Comparison of ENCODE assay signal across 20 cellular contexts in genomic region chr11:19367051-19367709, GRCh38.
DNase-seq lines count a peak whose midpoint lies in the region; ATAC-seq and TF ChIP-seq lines count a peak whose summit lies in the region.
"Had no signal": no experiment of that assay in that cellular context is flagged by ENCODE, and none has a peak within 500 bp of the region (broad histone marks: within the 10 kb centered on the region; RNA-seq: fewer than 3 reads in every experiment).

No MANE protein-coding gene starts in this region.

- no peak for TF ChIP-seq POLR2A in breast epithelium (IDR thresholded peaks at IDR 0.05)

- H3K9me3 ChIP-seq in breast epithelium (no peaks in the 10 kb centered on the region), mesenchymal stem cell (ENCODE audit: control insufficient read depth, low read length) (no peaks in the 10 kb centered on the region), left lung (no peaks in the 10 kb centered on the region)
- H3K9me3 ChIP-seq: Caco-2, heart right ventricle, sigmoid colon had no signal

- H3K4me1 Mint-ChIP-seq in MCF 10A (ENCODE audit: insufficient read depth, unreplicated experiment): peaks cover 27% of the 10 kb centered on the region
- H3K4me1 Mint-ChIP-seq in type B pancreatic cell (ENCODE audit: unreplicated experiment): peaks cover 35% of the 10 kb centered on the region
- H3K4me1 Mint-ChIP-seq: activated naive CD8-positive, alpha-beta T cell treated with anti-CD3 and anti-CD28 coated beads, Interleukin-2, amount 10 ng/mL, durations not matched to agents 7 days and 5 days; naive B cell had no signal

- H3K9ac ChIP-seq in mesenchymal stem cell (ENCODE audit: low read length): peak overlapping the region; percentile 12

- H3K23ac ChIP-seq in mesenchymal stem cell (ENCODE audit: low read length in 2 of 2): no peak overlapping the region

- H3K4me1 ChIP-seq in breast epithelium (no peaks in the 10 kb centered on the region), mesenchymal stem cell (ENCODE audit: control insufficient read depth, insufficient read depth, low read depth, low read length) (peaks cover 4% of the 10 kb centered on the region), left lung (peaks cover 0 to 5% of the 10 kb centered on the region in 2 donors)

- H3K4me3 ChIP-seq in breast epithelium: no peak overlapping the region
- H3K4me3 ChIP-seq in coronary artery: no peak overlapping the region
- H3K4me3 ChIP-seq in mesenchymal stem cell (ENCODE audit: insufficient read depth in 1 of 2, low read depth in 1 of 2, low read length in 2 of 2): no peak overlapping the region
- no peak overlapping the region for H3K4me3 ChIP-seq in left lung
- H3K4me3 ChIP-seq: dorsolateral prefrontal cortex, heart right ventricle, sigmoid colon had no signal

- H2BK12ac ChIP-seq in mesenchymal stem cell (ENCODE audit: low read length in 2 of 2): peak overlapping the region; percentile 12 to 92

- POLR2A ChIA-PET in MCF 10A (lab: Yijun Ruan, JAX) (interaction anchor here (1.3 kb wide), 1 partner anchor 11 kb away, joined by 4 read pairs; no protein-coding TSS in a partner anchor), HEK293T (lab: Yijun Ruan, JAX) (no interaction called here)

- H3K36me3 Mint-ChIP-seq in MCF 10A (ENCODE audit: insufficient read depth, unreplicated experiment) (no peaks in the 10 kb centered on the region), type B pancreatic cell (no peaks in the 10 kb centered on the region)
- H3K36me3 Mint-ChIP-seq: activated naive CD8-positive, alpha-beta T cell treated with anti-CD3 and anti-CD28 coated beads, Interleukin-2, amount 10 ng/mL, durations not matched to agents 7 days and 5 days; naive B cell had no signal

- 90% methylated on average over 2 of the region's 2 CpGs for WGBS in mesenchymal stem cell

- peak; percentile 33 for DNase-seq in MCF 10A (ENCODE audit: unreplicated experiment)
- DNase-seq in breast epithelium (ENCODE audit: low spot score in 2 of 2): no peak
- peak; percentile 74 for DNase-seq in coronary artery (ENCODE audit: low spot score)
- no peak for DNase-seq in mesenchymal stem cell
- no peak for DNase-seq in type B pancreatic cell (ENCODE audit: extremely low spot score, unreplicated experiment)
- no peak for DNase-seq in HEK293T (ENCODE audit: extremely low spot score)
- DNase-seq in left lung: no peak
- DNase-seq: activated naive CD8-positive, alpha-beta T cell treated with anti-CD3 and anti-CD28 coated beads, Interleukin-2, amount 10 ng/mL, durations not matched to agents 7 days and 5 days; Caco-2; dorsolateral prefrontal cortex; heart right ventricle; left cardiac atrium; naive B cell; NCI-H1048; NCI-H510A treated with DMSO at 0.1 percent for 48 hours; sigmoid colon had no signal

- no peak overlapping the region for H3K4ac ChIP-seq in mesenchymal stem cell (ENCODE audit: low read depth in 1 of 2, low read length in 2 of 2)

- H3K9me3 Mint-ChIP-seq in MCF 10A (ENCODE audit: unreplicated experiment): no peaks in the 10 kb centered on the region
- H3K9me3 Mint-ChIP-seq in type B pancreatic cell: no peaks in the 10 kb centered on the region
- H3K9me3 Mint-ChIP-seq: activated naive CD8-positive, alpha-beta T cell treated with anti-CD3 and anti-CD28 coated beads, Interleukin-2, amount 10 ng/mL, durations not matched to agents 7 days and 5 days; stimulated activated naive CD8-positive, alpha-beta T cell treated with anti-CD3 and anti-CD28 coated beads, Interleukin-15, Interleukin-2, amounts not matched to agents 100 ng/mL and 50 ng/mL, for 24 hours; T-helper 1 cell treated with Interleukin-12 subunit alpha and Interleukin-12 subunit beta and Interleukin-4 antibody, amounts not matched to agents 30 μg/mL and 1 μg/mL, for 36 hours had no signal

- H2BK120ac ChIP-seq in mesenchymal stem cell (ENCODE audit: low read depth, low read length): no peak overlapping the region

- intact Hi-C loops in MCF 10A (cut with micrococcal nuclease): no loop called here
- intact Hi-C loops in breast epithelium (cut with DNase I; ENCODE audit: low total_unique reads): no loop called here
- intact Hi-C loops in left lung (cut with DNase I): no loop called here

- no peak overlapping the region for H3K27ac ChIP-seq in breast epithelium
- peak overlapping the region in 1 of 2 donors; percentile 57 for H3K27ac ChIP-seq in coronary artery
- no peak overlapping the region for H3K27ac ChIP-seq in mesenchymal stem cell (ENCODE audit: low read length, poor library complexity, severe bottlenecking)
- no peak overlapping the region for H3K27ac ChIP-seq in left lung
- H3K27ac ChIP-seq: 22Rv1, dorsolateral prefrontal cortex, heart right ventricle had no signal

- no peak overlapping the region for H2AFZ ChIP-seq in mesenchymal stem cell (ENCODE audit: low read depth, low read length)

- no peak overlapping the region for H3K4me3 Mint-ChIP-seq in MCF 10A (ENCODE audit: unreplicated experiment)
- no peak overlapping the region for H3K4me3 Mint-ChIP-seq in type B pancreatic cell
- H3K4me3 Mint-ChIP-seq: activated naive CD8-positive, alpha-beta T cell treated with anti-CD3 and anti-CD28 coated beads, Interleukin-2, amount 10 ng/mL, durations not matched to agents 7 days and 5 days; naive B cell; stimulated activated naive CD8-positive, alpha-beta T cell treated with anti-CD3 and anti-CD28 coated beads, Interleukin-15, Interleukin-2, amounts not matched to agents 100 ng/mL and 50 ng/mL, for 24 hours; T-helper 1 cell treated with Interleukin-12 subunit alpha and Interleukin-12 subunit beta and Interleukin-4 antibody, amounts not matched to agents 30 μg/mL and 1 μg/mL, for 36 hours had no signal

- no peak overlapping the region for H2BK15ac ChIP-seq in mesenchymal stem cell (ENCODE audit: low read depth, poor library complexity, severe bottlenecking)

- H3K27me3 ChIP-seq in breast epithelium (no peaks in the 10 kb centered on the region), mesenchymal stem cell (ENCODE audit: control insufficient read depth in 1 of 2, insufficient read depth in 1 of 2, low read length in 2 of 2) (no peaks in the 10 kb centered on the region), left lung (no peaks in the 10 kb centered on the region)
- H3K27me3 ChIP-seq: dorsolateral prefrontal cortex, heart right ventricle, sigmoid colon had no signal

- no peak for ATAC-seq in GM21367 (IDR thresholded peaks at IDR 0.05; ENCODE audit: unreplicated experiment)
- no peak for ATAC-seq in left lung

- no peak overlapping the region for H3K4me2 ChIP-seq in mesenchymal stem cell (ENCODE audit: low read length, poor library complexity, severe bottlenecking)

- CTCF ChIA-PET in MCF 10A (lab: Yijun Ruan, JAX) (interaction anchor here (0.6 to 1.3 kb wide), 3 partner anchors 15 to 187 kb away, joined by 3 to 7 read pairs (median 3); no protein-coding TSS in a partner anchor), HEK293T (lab: Yijun Ruan, JAX) (no interaction called here)

- no peak overlapping the region for H3K14ac ChIP-seq in mesenchymal stem cell (ENCODE audit: low read length in 2 of 2)

- TF ChIP-seq CTCF in MCF 10A (IDR thresholded peaks at IDR 0.05; ENCODE audit: unreplicated experiment): no peak
- TF ChIP-seq CTCF in breast epithelium (IDR thresholded peaks at IDR 0.05): no peak
- TF ChIP-seq CTCF in coronary artery (IDR thresholded peaks at IDR 0.05): no peak
- no peak for TF ChIP-seq CTCF in type B pancreatic cell (conservative IDR thresholded peaks at IDR 0.05)
- TF ChIP-seq CTCF in left lung (IDR thresholded peaks at IDR 0.05): no peak

- H4K91ac ChIP-seq in mesenchymal stem cell (ENCODE audit: low read length): peak overlapping the region; percentile 41

- H2AK5ac ChIP-seq in mesenchymal stem cell (ENCODE audit: low read length, severe bottlenecking): no peak overlapping the region

- no peaks in the 10 kb centered on the region for H3K36me3 ChIP-seq in breast epithelium
- H3K36me3 ChIP-seq in mesenchymal stem cell (ENCODE audit: control insufficient read depth in 1 of 2, insufficient read depth in 2 of 2, low read depth in 1 of 2, low read length in 2 of 2): no peaks in the 10 kb centered on the region
- no peaks in the 10 kb centered on the region for H3K36me3 ChIP-seq in left lung
- H3K36me3 ChIP-seq: heart right ventricle, sigmoid colon had no signal

- no peaks in the 10 kb centered on the region for H3K79me1 ChIP-seq in mesenchymal stem cell (replicated peaks; ENCODE audit: low read length, poor library complexity, severe bottlenecking)

- H2BK5ac ChIP-seq in mesenchymal stem cell (ENCODE audit: low read depth, low read length, poor library complexity, severe bottlenecking): no peak overlapping the region

- peak overlapping the region; percentile 17 for H3K27ac Mint-ChIP-seq in MCF 10A (ENCODE audit: low read depth, unreplicated experiment)
- peak overlapping the region; percentile 7 for H3K27ac Mint-ChIP-seq in type B pancreatic cell
- H3K27ac Mint-ChIP-seq: activated naive CD8-positive, alpha-beta T cell treated with anti-CD3 and anti-CD28 coated beads, Interleukin-2, amount 10 ng/mL, durations not matched to agents 7 days and 5 days; stimulated activated naive CD8-positive, alpha-beta T cell treated with anti-CD3 and anti-CD28 coated beads, Interleukin-15, Interleukin-2, amounts not matched to agents 100 ng/mL and 50 ng/mL, for 24 hours; T-helper 1 cell treated with Interleukin-12 subunit alpha and Interleukin-12 subunit beta and Interleukin-4 antibody, amounts not matched to agents 30 μg/mL and 1 μg/mL, for 36 hours had no signal

- H3K18ac ChIP-seq in mesenchymal stem cell (ENCODE audit: low read depth in 1 of 2, low read length in 2 of 2): peak overlapping the region; percentile 70 to 87

- no TSS peak for BruUV-seq in MCF 10A (replicated peaks; lab: Mats Ljungman, UMichigan)

- H3K27me3 Mint-ChIP-seq in MCF 10A (ENCODE audit: insufficient read depth, unreplicated experiment) (no peaks in the 10 kb centered on the region), type B pancreatic cell (peaks cover 3% of the 10 kb centered on the region)

- H4K8ac ChIP-seq in mesenchymal stem cell (ENCODE audit: low read length): peak overlapping the region; percentile 27

TF ChIP-seq in HEK293T, 16 proteins besides CTCF, POLR2A, EP300 and RAD21:
- TF ChIP-seq SUZ12 (IDR thresholded peaks at IDR 0.05) (no peak), NFRKB (IDR thresholded peaks at IDR 0.05) (no peak), BHLHE40 (IDR thresholded peaks at IDR 0.05; ENCODE audit: borderline replicate concordance) (no peak), LEF1 (IDR thresholded peaks at IDR 0.05; ENCODE audit: borderline replicate concordance) (no peak), FOXA1 (IDR thresholded peaks at IDR 0.05) (no peak)

Comparison
In these comparisons a context has a peak if more than half of its experiments do, and no peak if none do; other contexts are left out.
1. DNase-seq: peak in MCF 10A (single experiment) and coronary artery (single experiment); none in breast epithelium (0 of 2), mesenchymal stem cell (single experiment), type B pancreatic cell (single experiment), HEK293T (single experiment) and left lung (0 of 2).